Comparison of ENCODE assay signal across 8 cellular contexts in genomic region chr13:24580315-24580714, GRCh38.
A peak's percentile ranks its signal among the peaks of the same experiment; 100 is the strongest.
DNase-seq lines count a peak whose midpoint lies in the region; ATAC-seq, FAIRE-seq and TF ChIP-seq lines count a peak whose summit lies in the region.
"Not testable (repeated sequence)": the region's sequence is repeated elsewhere in the genome, so short reads cannot be mapped to it uniquely, and the experiment has no call there.

No MANE protein-coding gene starts in this region.

- H3K27ac Mint-ChIP-seq in CD14-positive monocyte: not testable (repeated sequence)

- H3K27ac ChIP-seq in RWPE1; right lobe of liver; smooth muscle cell (ENCODE audit: low read depth): not testable (repeated sequence)

- not testable (repeated sequence) for H3K4me1 ChIP-seq in right lobe of liver; smooth muscle cell (ENCODE audit: low read depth)

- not testable (repeated sequence) for H3K4me2 ChIP-seq in smooth muscle cell

- POLR2A ChIA-PET in RWPE1 (lab: Yijun Ruan, JAX; ENCODE audit: low non-redundant PET): not testable (repeated sequence)

- DNase-seq in CD14-positive monocyte (ENCODE audit: low spot score); GM12891 (ENCODE audit: insufficient read length, low spot score); RWPE1 (ENCODE audit: low spot score); right lobe of liver; smooth muscle cell (lab: John Stamatoyannopoulos, UW; ENCODE audit: unreplicated experiment): not testable (repeated sequence)
- DNase-seq in NAMALWA (ENCODE audit: low spot score) (peak; percentile 67), astrocyte of the hippocampus (ENCODE audit: low read depth, low spot score) (peak; percentile 37), fibroblast of mammary gland (ENCODE audit: low read depth) (peak; percentile 22)

- not testable (repeated sequence) for H3K36me3 ChIP-seq in right lobe of liver; smooth muscle cell (ENCODE audit: low read depth)

- H4K20me1 ChIP-seq in smooth muscle cell (ENCODE audit: low read depth): not testable (repeated sequence)

- not testable (repeated sequence) for H3K79me2 ChIP-seq in smooth muscle cell (ENCODE audit: low read depth)

- not testable (repeated sequence) for H3K4me3 Mint-ChIP-seq in CD14-positive monocyte

- TF ChIP-seq CTCF in CD14-positive monocyte (IDR thresholded peaks at IDR 0.05) (peak; percentile 63), RWPE1 (conservative IDR thresholded peaks at IDR 0.05; ENCODE audit: low read depth) (peak; percentile 38), fibroblast of mammary gland (conservative IDR thresholded peaks at IDR 0.05; ENCODE audit: control insufficient read depth, insufficient read depth, low read depth, low read length) (peak; percentile 34), right lobe of liver (IDR thresholded peaks at IDR 0.05) (peak; percentile 26 to 70 (median 55)), smooth muscle cell (IDR thresholded peaks at IDR 0.05; ENCODE audit: borderline replicate concordance, insufficient read depth, poor library complexity, severe bottlenecking) (peak; percentile 46)

- H3K9ac ChIP-seq in smooth muscle cell (ENCODE audit: low read depth): not testable (repeated sequence)

- peak; percentile 81 for FAIRE-seq in GM12891 (lab: Jason Lieb, UNC)

- H3K9me3 Mint-ChIP-seq in CD14-positive monocyte: not testable (repeated sequence)

- intact Hi-C loops in CD14-positive monocyte (cut with micrococcal nuclease); right lobe of liver (cut with DNase I): not testable (repeated sequence)

- CTCF ChIA-PET in RWPE1 (lab: Yijun Ruan, JAX): interaction anchor here (0.7 kb wide), 1 partner anchor 600 kb away, joined by 3 read pairs; no protein-coding TSS in a partner anchor

- H3K9me3 ChIP-seq in right lobe of liver; smooth muscle cell (replicated peaks; ENCODE audit: low read depth): not testable (repeated sequence)

- not testable (repeated sequence) for H3K27me3 Mint-ChIP-seq in CD14-positive monocyte (ENCODE audit: low read depth in 3 of 3)

- not testable (repeated sequence) for TF ChIP-seq POLR2A in GM12891 (IDR thresholded peaks at IDR 0.05; ENCODE audit: low read depth, low read length); right lobe of liver (IDR thresholded peaks at IDR 0.05)

- H3F3A ChIP-seq in smooth muscle cell (ENCODE audit: low read depth): not testable (repeated sequence)

- H3K4me1 Mint-ChIP-seq in CD14-positive monocyte: peaks cover 16% of the 10 kb centered on the region

- no CpG with 5 or more reads among the region's 1 CpG for WGBS in right lobe of liver (ENCODE audit: insufficient coverage, low coverage, low lambda C conversion rate, missing lambda C conversion rate)
- whole genome bisulfite sequencing in smooth muscle cell (ENCODE audit: low lambda C conversion rate): 0% methylated on average over 1 of the region's 1 CpG

- not testable (repeated sequence) for H3K36me3 Mint-ChIP-seq in CD14-positive monocyte

- H3K27me3 ChIP-seq in right lobe of liver; smooth muscle cell (ENCODE audit: low read depth): not testable (repeated sequence)

- not testable (repeated sequence) for H3K4me3 ChIP-seq in fibroblast of mammary gland (ENCODE audit: control insufficient read depth, low read depth, low read length); right lobe of liver; smooth muscle cell

- not testable (repeated sequence) for ATAC-seq in right lobe of liver

- not testable (repeated sequence) for H2AFZ ChIP-seq in smooth muscle cell (ENCODE audit: low read depth)
